Comparison of ENCODE assay signal across 6 cellular contexts in genomic region chr6:41071501-41071922, GRCh38. TPM values are rescaled to one million over a fixed set of nuclear protein-coding genes. Genes with fewer than 3 reads are reported as not detected.
DNase-seq lines count a peak whose midpoint lies in the region; ATAC-seq, FAIRE-seq and TF ChIP-seq lines count a peak whose summit lies in the region.

No MANE protein-coding gene starts in this region.

- H4K20me1 ChIP-seq in astrocyte (ENCODE audit: insufficient read depth, low read length), result peaks cover 27% of the 10 kb centered on the region

- no peak for TF ChIP-seq CTCF in astrocyte (IDR thresholded peaks at IDR 0.05; ENCODE audit: insufficient read depth, low read depth, low read length)

- CTCF ChIA-PET in naive thymus-derived CD4-positive, alpha-beta T cell (lab: Charles Lee), result interaction anchor here (0.7 to 1.5 kb wide), 3 partner anchors 8 to 73 kb away, joined by 3 to 4 read pairs (median 4); no protein-coding TSS in a partner anchor

- H3K27me3 ChIP-seq in astrocyte (ENCODE audit: insufficient read depth, low read length), result no peaks in the 10 kb centered on the region
- H3K27me3 ChIP-seq in naive thymus-derived CD4-positive, alpha-beta T cell (ENCODE audit: control insufficient read depth in 2 of 2, insufficient read depth in 2 of 2, low read length in 2 of 2), result no peaks in the 10 kb centered on the region

- peak; percentile 74 for DNase-seq in stimulated activated CD4-positive, alpha-beta T cell treated with anti-CD3 and anti-CD28 coated beads, Interleukin-1b, Interleukin-23, amount 100 ng/mL, for 48 hours
- no peak for DNase-seq in stimulated activated CD4-positive, alpha-beta T cell treated with anti-CD3 and anti-CD28 coated beads, Interleukin-4, amount 100 ng/mL, for 1 hour
- no peak for DNase-seq in astrocyte (ENCODE audit: low read depth)
- no peak for DNase-seq in naive thymus-derived CD4-positive, alpha-beta T cell
- no peak for DNase-seq in HuH-7 (ENCODE audit: low spot score)

- peak overlapping the region; percentile 87 for H2AFZ ChIP-seq in astrocyte (ENCODE audit: low read depth, low read length)

- peaks cover 9% of the 10 kb centered on the region for H3K4me1 ChIP-seq in astrocyte (ENCODE audit: insufficient read depth, low read length)
- peaks cover 30% of the 10 kb centered on the region in 2 donors for H3K4me1 ChIP-seq in naive thymus-derived CD4-positive, alpha-beta T cell (ENCODE audit: control insufficient read depth in 2 of 2, insufficient read depth in 2 of 2, low read length in 2 of 2)

- no peaks in the 10 kb centered on the region for H3K27me3 Mint-ChIP-seq in astrocyte (ENCODE audit: low read depth, unreplicated experiment)
- H3K27me3 Mint-ChIP-seq in naive thymus-derived CD4-positive, alpha-beta T cell, result peaks cover 0 to 5% (median 0%) of the 10 kb centered on the region in 5 donors

- no peak for ATAC-seq in naive thymus-derived CD4-positive, alpha-beta T cell
- ATAC-seq in HG03354 (IDR thresholded peaks at IDR 0.05; ENCODE audit: poor library complexity, severe bottlenecking, unreplicated experiment), result no peak

- H3K27ac ChIP-seq in astrocyte (ENCODE audit: low read depth, low read length), result peak overlapping the region; percentile 93
- H3K27ac ChIP-seq in naive thymus-derived CD4-positive, alpha-beta T cell (ENCODE audit: low read depth, low read length), result peak overlapping the region; percentile 95

- POLR2A ChIA-PET in naive thymus-derived CD4-positive, alpha-beta T cell (lab: Charles Lee), result interaction anchor here (0.6 to 1.1 kb wide), 6 partner anchors 11 to 43 kb away, joined by 3 to 4 read pairs (median 3); no protein-coding TSS in a partner anchor

- peaks cover 7% of the 10 kb centered on the region for H3K36me3 ChIP-seq in astrocyte (ENCODE audit: insufficient read depth, low read length)
- H3K36me3 ChIP-seq in naive thymus-derived CD4-positive, alpha-beta T cell (ENCODE audit: control insufficient read depth in 2 of 3, insufficient read depth in 3 of 3, low read length in 3 of 3), result peaks cover 0 to 30% (median under 1%) of the 10 kb centered on the region in 3 experiments

- no peaks in the 10 kb centered on the region for H3K9me3 Mint-ChIP-seq in astrocyte (ENCODE audit: unreplicated experiment)
- H3K9me3 Mint-ChIP-seq in naive thymus-derived CD4-positive, alpha-beta T cell, result peaks cover 0 to 6% (median 0%) of the 10 kb centered on the region in 11 donors

- peak overlapping the region; percentile 92 for H3K4me3 Mint-ChIP-seq in astrocyte (ENCODE audit: unreplicated experiment)
- peak overlapping the region; percentile 90 to 97 (median 96) for H3K4me3 Mint-ChIP-seq in naive thymus-derived CD4-positive, alpha-beta T cell

- peaks cover 34% of the 10 kb centered on the region for H3K79me2 ChIP-seq in astrocyte (ENCODE audit: insufficient read depth, low read length)

- peak overlapping the region; percentile 93 for H3K27ac Mint-ChIP-seq in astrocyte (ENCODE audit: unreplicated experiment)
- peak overlapping the region; percentile 95 to 99 (median 97) for H3K27ac Mint-ChIP-seq in naive thymus-derived CD4-positive, alpha-beta T cell

- peak overlapping the region; percentile 90 for H3K4me3 ChIP-seq in astrocyte (ENCODE audit: insufficient read depth, low read depth, low read length)
- peak overlapping the region; percentile 78 for H3K4me3 ChIP-seq in naive thymus-derived CD4-positive, alpha-beta T cell (ENCODE audit: low read length)

- H3K4me2 ChIP-seq in astrocyte (ENCODE audit: low read length), result peak overlapping the region; percentile 99

- H3K4me1 Mint-ChIP-seq in astrocyte (ENCODE audit: low read depth, unreplicated experiment), result peaks cover 19% of the 10 kb centered on the region
- peaks cover 44 to 68% (median 62%) of the 10 kb centered on the region in 7 donors for H3K4me1 Mint-ChIP-seq in naive thymus-derived CD4-positive, alpha-beta T cell

- peak overlapping the region; percentile 99 for H3K9ac ChIP-seq in astrocyte (ENCODE audit: low read length)

- no peaks in the 10 kb centered on the region for H3K9me3 ChIP-seq in astrocyte (ENCODE audit: insufficient read depth, low read depth, low read length)
- no peaks in the 10 kb centered on the region for H3K9me3 ChIP-seq in naive thymus-derived CD4-positive, alpha-beta T cell (ENCODE audit: control insufficient read depth in 2 of 3, low read length in 3 of 3)

- no peak for FAIRE-seq in astrocyte (lab: Jason Lieb, UNC)

- no peaks in the 10 kb centered on the region for H3K36me3 Mint-ChIP-seq in astrocyte (ENCODE audit: low read depth, unreplicated experiment)
- peaks cover 10 to 36% (median 18%) of the 10 kb centered on the region in 5 donors for H3K36me3 Mint-ChIP-seq in naive thymus-derived CD4-positive, alpha-beta T cell

- intact Hi-C loops in naive thymus-derived CD4-positive, alpha-beta T cell (cut with micrococcal nuclease), result loop anchor here (1.0 to 10.0 kb wide), 8 partner anchors 247 to 1941 kb away; partner anchors contain the start of genes TBCC (in 2 of the 2), FOXP4 (in 1 of the 2), KCNK5 (in 1 of the 2) and KLHDC3 (in 1 of the 2)

RNA-seq across cellular contexts. Expression of gene OARD1, which starts 0.6 kb away (rescaled TPM):
- 10.6 and 14.3 TPM in 2 replicates for total RNA-seq in astrocyte
- 10 to 100 TPM; 31.1 to 55.8 (median 39.9) TPM for total RNA-seq in naive thymus-derived CD4-positive, alpha-beta T cell
- 10 to 100 TPM; 44.6 to 55.8 TPM for polyA plus RNA-seq in naive thymus-derived CD4-positive, alpha-beta T cell

RNA-seq across cellular contexts. Expression of gene NFYA, which starts 1.3 kb away (rescaled TPM):
- 26.7 and 27.8 TPM in 2 replicates for total RNA-seq in astrocyte
- total RNA-seq in naive thymus-derived CD4-positive, alpha-beta T cell, result 10 to 100 TPM; 31.6 to 63.3 (median 35.9) TPM
- 10 to 100 TPM; 18.6 to 37.8 TPM for polyA plus RNA-seq in naive thymus-derived CD4-positive, alpha-beta T cell

RNA-seq across cellular contexts. Expression of gene APOBEC2, which starts 18.5 kb away (rescaled TPM):
- not detected in 2 replicates for total RNA-seq in astrocyte
- total RNA-seq in naive thymus-derived CD4-positive, alpha-beta T cell, result not detected
- under 1 TPM; 0.25 to 0.83 TPM for polyA plus RNA-seq in naive thymus-derived CD4-positive, alpha-beta T cell

RNA-seq across cellular contexts. Expression of gene TSPO2, which starts 29.2 kb away (rescaled TPM):
- total RNA-seq in astrocyte, result not detected in 2 replicates
- not detected for total RNA-seq in naive thymus-derived CD4-positive, alpha-beta T cell
- not detected for polyA plus RNA-seq in naive thymus-derived CD4-positive, alpha-beta T cell

RNA-seq across cellular contexts. Expression of gene UNC5CL, which starts 32.5 kb away (rescaled TPM):
- total RNA-seq in astrocyte, result 0.27 and 0.29 TPM in 2 replicates
- 1 to 10 TPM; 2.2 to 7.2 (median 4.3) TPM for total RNA-seq in naive thymus-derived CD4-positive, alpha-beta T cell
- polyA plus RNA-seq in naive thymus-derived CD4-positive, alpha-beta T cell, result under 1 TPM; 0.24 to 0.98 TPM
